In the genomic region with DNA sequence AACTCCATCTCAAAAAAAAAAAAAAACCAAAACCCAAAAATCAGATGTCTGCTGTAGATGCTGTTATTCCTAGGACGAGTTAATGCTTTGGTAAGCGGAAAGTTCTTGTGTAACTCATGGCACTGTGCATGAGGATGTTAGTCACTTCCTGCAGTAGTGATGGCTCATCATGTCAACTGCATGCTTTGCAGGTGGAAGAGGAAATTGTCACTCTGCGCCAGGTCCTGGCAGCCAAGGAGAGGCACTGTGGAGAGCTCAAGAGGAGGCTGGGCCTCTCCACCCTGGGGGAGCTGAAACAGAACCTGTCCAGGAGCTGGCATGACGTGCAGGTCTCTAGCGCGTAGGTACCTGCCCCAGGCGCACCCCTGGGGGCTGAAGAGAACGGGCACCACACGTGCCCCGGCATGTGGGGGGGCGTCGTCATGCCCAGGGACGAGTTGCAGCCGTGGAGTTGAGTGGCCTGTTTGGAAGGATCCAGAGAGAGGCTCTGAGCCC, we compare ENCODE assay signal across 1 cellular context.
TF ChIP-seq lines count a peak whose summit lies in the region.

No MANE protein-coding gene starts in this region.

TF ChIP-seq in GM12878, 131 proteins besides CTCF, POLR2A, EP300 and RAD21 (continued from another document):
- TF ChIP-seq, protein P1, sequence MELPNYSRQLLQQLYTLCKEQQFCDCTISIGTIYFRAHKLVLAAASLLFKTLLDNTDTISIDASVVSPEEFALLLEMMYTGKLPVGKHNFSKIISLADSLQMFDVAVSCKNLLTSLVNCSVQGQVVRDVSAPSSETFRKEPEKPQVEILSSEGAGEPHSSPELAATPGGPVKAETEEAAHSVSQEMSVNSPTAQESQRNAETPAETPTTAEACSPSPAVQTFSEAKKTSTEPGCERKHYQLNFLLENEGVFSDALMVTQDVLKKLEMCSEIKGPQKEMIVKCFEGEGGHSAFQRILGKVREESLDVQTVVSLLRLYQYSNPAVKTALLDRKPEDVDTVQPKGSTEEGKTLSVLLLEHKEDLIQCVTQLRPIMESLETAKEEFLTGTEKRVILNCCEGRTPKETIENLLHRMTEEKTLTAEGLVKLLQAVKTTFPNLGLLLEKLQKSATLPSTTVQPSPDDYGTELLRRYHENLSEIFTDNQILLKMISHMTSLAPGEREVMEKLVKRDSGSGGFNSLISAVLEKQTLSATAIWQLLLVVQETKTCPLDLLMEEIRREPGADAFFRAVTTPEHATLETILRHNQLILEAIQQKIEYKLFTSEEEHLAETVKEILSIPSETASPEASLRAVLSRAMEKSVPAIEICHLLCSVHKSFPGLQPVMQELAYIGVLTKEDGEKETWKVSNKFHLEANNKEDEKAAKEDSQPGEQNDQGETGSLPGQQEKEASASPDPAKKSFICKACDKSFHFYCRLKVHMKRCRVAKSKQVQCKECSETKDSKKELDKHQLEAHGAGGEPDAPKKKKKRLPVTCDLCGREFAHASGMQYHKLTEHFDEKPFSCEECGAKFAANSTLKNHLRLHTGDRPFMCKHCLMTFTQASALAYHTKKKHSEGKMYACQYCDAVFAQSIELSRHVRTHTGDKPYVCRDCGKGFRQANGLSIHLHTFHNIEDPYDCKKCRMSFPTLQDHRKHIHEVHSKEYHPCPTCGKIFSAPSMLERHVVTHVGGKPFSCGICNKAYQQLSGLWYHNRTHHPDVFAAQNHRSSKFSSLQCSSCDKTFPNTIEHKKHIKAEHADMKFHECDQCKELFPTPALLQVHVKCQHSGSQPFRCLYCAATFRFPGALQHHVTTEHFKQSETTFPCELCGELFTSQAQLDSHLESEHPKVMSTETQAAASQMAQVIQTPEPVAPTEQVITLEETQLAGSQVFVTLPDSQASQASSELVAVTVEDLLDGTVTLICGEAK (IDR thresholded peaks at IDR 0.05; ENCODE audit: borderline replicate concordance), result no peak
